ENCODE assay signal across 18 cellular contexts in genomic region chr5:147412561-147412960, GRCh38.
A peak's percentile ranks its signal among the peaks of the same experiment; 100 is the strongest.
DNase-seq lines count a peak whose midpoint lies in the region; ATAC-seq and TF ChIP-seq lines count a peak whose summit lies in the region.
"Had no signal": no experiment of that assay in that cellular context is flagged by ENCODE, and none has a peak within 500 bp of the region (broad histone marks: within the 10 kb centered on the region; RNA-seq: fewer than 3 reads in every experiment).

No MANE protein-coding gene starts in this region.

- TF ChIP-seq CTCF in glutamatergic neuron (IDR thresholded peaks at IDR 0.05; ENCODE audit: partially characterized antibody, unreplicated experiment) (no peak), sigmoid colon (IDR thresholded peaks at IDR 0.05) (no peak), transverse colon (IDR thresholded peaks at IDR 0.05) (no peak)

- H3K27me3 Mint-ChIP-seq in activated naive CD8-positive, alpha-beta T cell treated with anti-CD3 and anti-CD28 coated beads, Interleukin-2, amount 10 ng/mL, durations not matched to agents 7 days and 5 days, result peaks cover 2% of the 10 kb centered on the region
- H3K27me3 Mint-ChIP-seq in activated naive CD8-positive, alpha-beta T cell treated with anti-CD3 and anti-CD28 coated beads, Interleukin-2, amount 50 U/mL, for 24 hours, result peaks cover 1% of the 10 kb centered on the region
- peaks cover 3% of the 10 kb centered on the region for H3K27me3 Mint-ChIP-seq in glutamatergic neuron (ENCODE audit: unreplicated experiment)
- no peaks in the 10 kb centered on the region for H3K27me3 Mint-ChIP-seq in activated T-cell treated with anti-CD3 and anti-CD28 coated beads, Interleukin-2, amount 50 U/mL, for 24 hours

- no peak for TF ChIP-seq EP300 in sigmoid colon (IDR thresholded peaks at IDR 0.05)
- TF ChIP-seq EP300 in transverse colon (IDR thresholded peaks at IDR 0.05; ENCODE audit: low read depth), result no peak

- in situ Hi-C loops in transverse colon (cut with MboI; ENCODE audit: low pct_ligation_motif_present in 1 of 4, low pct_unique_long_range_greater_than_20kb in 1 of 4, low sequenced_read_pairs in 3 of 4), result no loop called here

- no peaks in the 10 kb centered on the region for H3K27me3 ChIP-seq in sigmoid colon
- H3K27me3 ChIP-seq in transverse colon, result no peaks in the 10 kb centered on the region

- H3K27ac Mint-ChIP-seq in activated naive CD8-positive, alpha-beta T cell treated with anti-CD3 and anti-CD28 coated beads, Interleukin-2, amount 10 ng/mL, durations not matched to agents 7 days and 5 days, result peak overlapping the region; percentile 56
- H3K27ac Mint-ChIP-seq in activated naive CD8-positive, alpha-beta T cell treated with anti-CD3 and anti-CD28 coated beads, Interleukin-2, amount 50 U/mL, for 24 hours, result no peak overlapping the region
- H3K27ac Mint-ChIP-seq in glutamatergic neuron (ENCODE audit: unreplicated experiment), result peak overlapping the region; percentile 21
- no peak overlapping the region for H3K27ac Mint-ChIP-seq in activated T-cell treated with anti-CD3 and anti-CD28 coated beads, Interleukin-2, amount 50 U/mL, for 24 hours

- TF ChIP-seq POLR2A in sigmoid colon (IDR thresholded peaks at IDR 0.05), result no peak
- no peak for TF ChIP-seq POLR2A in transverse colon (IDR thresholded peaks at IDR 0.05)

- 89 to 91% methylated on average over 2 of the region's 2 CpGs for WGBS in sigmoid colon, 2 donors
- WGBS in transverse colon (ENCODE audit: low coverage in 1 of 2), 2 donors, result 83 to 100% methylated on average over 2 of the region's 2 CpGs

- no peaks in the 10 kb centered on the region for H3K4me1 Mint-ChIP-seq in activated naive CD8-positive, alpha-beta T cell treated with anti-CD3 and anti-CD28 coated beads, Interleukin-2, amount 10 ng/mL, durations not matched to agents 7 days and 5 days
- no peaks in the 10 kb centered on the region for H3K4me1 Mint-ChIP-seq in activated naive CD8-positive, alpha-beta T cell treated with anti-CD3 and anti-CD28 coated beads, Interleukin-2, amount 50 U/mL, for 24 hours
- peaks cover 27% of the 10 kb centered on the region for H3K4me1 Mint-ChIP-seq in glutamatergic neuron (ENCODE audit: low read depth, unreplicated experiment)
- H3K4me1 Mint-ChIP-seq in activated T-cell treated with anti-CD3 and anti-CD28 coated beads, Interleukin-2, amount 50 U/mL, for 24 hours (ENCODE audit: low read depth), result no peaks in the 10 kb centered on the region

- peaks cover 7 to 66% (median 16%) of the 10 kb centered on the region in 4 donors for H3K36me3 ChIP-seq in sigmoid colon
- no peaks in the 10 kb centered on the region for H3K36me3 ChIP-seq in transverse colon

- H3K4me1 ChIP-seq in sigmoid colon, result peaks cover 0 to 98% (median 82%) of the 10 kb centered on the region in 4 donors
- H3K4me1 ChIP-seq in transverse colon, result peaks cover 7 to 32% (median 15%) of the 10 kb centered on the region in 4 donors

- ATAC-seq in activated naive CD8-positive, alpha-beta T cell treated with anti-CD3 and anti-CD28 coated beads, Interleukin-2, amount 10 ng/mL, durations not matched to agents 7 days and 5 days (ENCODE audit: low read depth), result no peak
- no peak for ATAC-seq in activated naive CD8-positive, alpha-beta T cell treated with anti-CD3 and anti-CD28 coated beads, Interleukin-2, amount 50 U/mL, for 24 hours

- H3K4me3 ChIP-seq in sigmoid colon (no peak overlapping the region), transverse colon (no peak overlapping the region)

- POLR2A ChIA-PET in activated naive CD8-positive, alpha-beta T cell treated with anti-CD3 and anti-CD28 coated beads, Interleukin-2, amount 10 ng/mL, durations not matched to agents 7 days and 5 days (lab: Charles Lee), result no interaction called here

- no peaks in the 10 kb centered on the region for H3K9me3 ChIP-seq in sigmoid colon
- no peaks in the 10 kb centered on the region for H3K9me3 ChIP-seq in transverse colon

- H3K27ac ChIP-seq in sigmoid colon (peak overlapping the region; percentile 70 to 94 (median 89)), transverse colon (peak overlapping the region; percentile 39 to 66 (median 56))
- H3K27ac ChIP-seq: 22Rv1, C4-2B, HL-60, KMS-11 had no signal

- DNase-seq in activated naive CD8-positive, alpha-beta T cell treated with anti-CD3 and anti-CD28 coated beads, Interleukin-2, amount 10 ng/mL, durations not matched to agents 7 days and 5 days, result no peak
- no peak for DNase-seq in activated naive CD8-positive, alpha-beta T cell treated with anti-CD3 and anti-CD28 coated beads, Interleukin-2, amount 50 U/mL, for 24 hours
- DNase-seq in glutamatergic neuron (no peak), sigmoid colon (no peak), transverse colon (no peak), NCI-H510A treated with DMSO at 0.1 percent for 48 hours (lab: John Stamatoyannopoulos, UW) (no peak), GM03348 (ENCODE audit: low spot score) (no peak)
- DNase-seq in activated T-cell treated with anti-CD3 and anti-CD28 coated beads, Interleukin-2, amount 50 U/mL, for 24 hours, result no peak
- DNase-seq: AML-193, H7, NCI-H1417, NCI-H187 treated with DMSO at 0.1 percent for 48 hours, NCI-H226, NCI-H524 treated with DMSO at 0.1 percent for 48 hours had no signal

- no peak overlapping the region for H3K4me3 Mint-ChIP-seq in activated naive CD8-positive, alpha-beta T cell treated with anti-CD3 and anti-CD28 coated beads, Interleukin-2, amount 10 ng/mL, durations not matched to agents 7 days and 5 days
- no peak overlapping the region for H3K4me3 Mint-ChIP-seq in activated naive CD8-positive, alpha-beta T cell treated with anti-CD3 and anti-CD28 coated beads, Interleukin-2, amount 50 U/mL, for 24 hours
- no peak overlapping the region for H3K4me3 Mint-ChIP-seq in glutamatergic neuron (ENCODE audit: unreplicated experiment)
- no peak overlapping the region for H3K4me3 Mint-ChIP-seq in activated T-cell treated with anti-CD3 and anti-CD28 coated beads, Interleukin-2, amount 50 U/mL, for 24 hours

- H3K36me3 Mint-ChIP-seq in activated naive CD8-positive, alpha-beta T cell treated with anti-CD3 and anti-CD28 coated beads, Interleukin-2, amount 10 ng/mL, durations not matched to agents 7 days and 5 days, result no peaks in the 10 kb centered on the region
- H3K36me3 Mint-ChIP-seq in activated naive CD8-positive, alpha-beta T cell treated with anti-CD3 and anti-CD28 coated beads, Interleukin-2, amount 50 U/mL, for 24 hours (ENCODE audit: low read depth), result no peaks in the 10 kb centered on the region
- H3K36me3 Mint-ChIP-seq in glutamatergic neuron (ENCODE audit: unreplicated experiment), result peaks cover 14% of the 10 kb centered on the region
- no peaks in the 10 kb centered on the region for H3K36me3 Mint-ChIP-seq in activated T-cell treated with anti-CD3 and anti-CD28 coated beads, Interleukin-2, amount 50 U/mL, for 24 hours (ENCODE audit: low read depth)

- no peaks in the 10 kb centered on the region for H3K9me3 Mint-ChIP-seq in activated naive CD8-positive, alpha-beta T cell treated with anti-CD3 and anti-CD28 coated beads, Interleukin-2, amount 10 ng/mL, durations not matched to agents 7 days and 5 days
- H3K9me3 Mint-ChIP-seq in activated naive CD8-positive, alpha-beta T cell treated with anti-CD3 and anti-CD28 coated beads, Interleukin-2, amount 50 U/mL, for 24 hours, result no peaks in the 10 kb centered on the region
- peaks cover 2% of the 10 kb centered on the region for H3K9me3 Mint-ChIP-seq in glutamatergic neuron (ENCODE audit: unreplicated experiment)
- H3K9me3 Mint-ChIP-seq in activated T-cell treated with anti-CD3 and anti-CD28 coated beads, Interleukin-2, amount 50 U/mL, for 24 hours, result no peaks in the 10 kb centered on the region

- intact Hi-C loops in sigmoid colon (cut with DNase I), result no loop called here
- intact Hi-C loops in transverse colon (cut with DNase I; ENCODE audit: low total_unique reads), result no loop called here

Comparison
In these comparisons a context has a peak if more than half of its experiments do, and no peak if none do; other contexts are left out.
1. H3K27ac Mint-ChIP-seq: peak in activated naive CD8-positive, alpha-beta T cell treated with anti-CD3 and anti-CD28 coated beads, Interleukin-2, amount 10 ng/mL, durations not matched to agents 7 days and 5 days (single experiment) and glutamatergic neuron (single experiment); none in activated naive CD8-positive, alpha-beta T cell treated with anti-CD3 and anti-CD28 coated beads, Interleukin-2, amount 50 U/mL, for 24 hours (single experiment) and activated T-cell treated with anti-CD3 and anti-CD28 coated beads, Interleukin-2, amount 50 U/mL, for 24 hours (single experiment).